Comparison of ENCODE assay signal across 1 cellular context in genomic region chr6:125818225-125818657, GRCh38.
TF ChIP-seq lines count a peak whose summit lies in the region.

No MANE protein-coding gene starts in this region.

TF ChIP-seq in endothelial cell of umbilical vein, 7 proteins besides CTCF, POLR2A, EP300 and RAD21 (continued from another document):
- TF ChIP-seq MAX (IDR thresholded peaks at IDR 0.05; ENCODE audit: insufficient read depth, insufficient read length): no peak
- TF ChIP-seq JUN (IDR thresholded peaks at IDR 0.05; ENCODE audit: borderline replicate concordance, insufficient read depth, insufficient read length, low read depth): no peak
- TF ChIP-seq GATA2 (IDR thresholded peaks at IDR 0.05; ENCODE audit: insufficient read depth, insufficient read length, low read depth, low read length): no peak
